Comparison of ENCODE assay signal across 25 cellular contexts in genomic region chr11:129888451-129888850, GRCh38. TPM values are rescaled to one million over a fixed set of nuclear protein-coding genes. Genes with fewer than 3 reads are reported as not detected.
DNase-seq lines count a peak whose midpoint lies in the region; ATAC-seq and TF ChIP-seq lines count a peak whose summit lies in the region.
"Had no signal": no experiment of that assay in that cellular context is flagged by ENCODE, and none has a peak within 500 bp of the region (broad histone marks: within the 10 kb centered on the region; RNA-seq: fewer than 3 reads in every experiment).

No MANE protein-coding gene starts in this region.

- H3K4me2 ChIP-seq in SK-N-SH: no peak overlapping the region
- H3K4me2 ChIP-seq: GM23338, smooth muscle cell had no signal

- H3F3A ChIP-seq in SK-N-SH (replicated peaks; ENCODE audit: insufficient read depth): no peaks in the 10 kb centered on the region

- peak; percentile 42 to 53 for ATAC-seq in CD4-positive, CD25-positive, alpha-beta regulatory T cell (ENCODE audit: low read depth in 2 of 2)
- ATAC-seq in T-helper 17 cell: peak; percentile 83
- no peak for ATAC-seq in HG02884 (IDR thresholded peaks at IDR 0.05; ENCODE audit: unreplicated experiment)
- ATAC-seq: GM23338, Right ventricle myocardium inferior had no signal

- TF ChIP-seq CTCF in SK-N-SH (IDR thresholded peaks at IDR 0.05): no peak

- peak; percentile 61 for DNase-seq in activated CD4-positive, alpha-beta T cell treated with anti-CD3 and anti-CD28 coated beads, Interleukin-2, amount 10 ng/mL, durations not matched to agents 7 days and 5 days
- DNase-seq in activated CD4-positive, alpha-beta T cell treated with anti-CD3 and anti-CD28 coated beads for 1 hour: no peak
- DNase-seq in CD4-positive, CD25-positive, alpha-beta regulatory T cell: peak in 1 of 3 donors; percentile 50
- DNase-seq in T-helper 17 cell (no peak), OCI-M2 (lab: John Stamatoyannopoulos, UW; ENCODE audit: unreplicated experiment) (no peak), SK-N-SH (no peak)
- peak; percentile 33 for DNase-seq in central memory CD4-positive, alpha-beta T cell
- DNase-seq: cerebellar nuclear complex; EL; erythroblast; foreskin fibroblast; naive B cell; NCI-H1048; NCI-H1930; NCI-H2227 treated with DMSO at 0.1 percent for 48 hours; NCI-H774; retina; stimulated activated CD4-positive, alpha-beta T cell treated with anti-CD3 and anti-CD28 coated beads, Interleukin-2, amount 100 ng/mL, for 48 hours; SW 1271 had no signal

- no peak overlapping the region for H2AFZ ChIP-seq in SK-N-SH (ENCODE audit: low read depth)
- H2AFZ ChIP-seq: GM23338 had no signal

- no peak for TF ChIP-seq EP300 in SK-N-SH (IDR thresholded peaks at IDR 0.05; ENCODE audit: borderline replicate concordance in 1 of 2, low read depth in 1 of 2, low read length in 1 of 2)

- H3K4me3 ChIP-seq in CD4-positive, CD25-positive, alpha-beta regulatory T cell (ENCODE audit: low read depth, low read length): no peak overlapping the region
- no peak overlapping the region for H3K4me3 ChIP-seq in SK-N-SH (ENCODE audit: low read depth in 2 of 2, low read length in 1 of 2)
- H3K4me3 ChIP-seq: GM23338, smooth muscle cell had no signal

- H3K27me3 ChIP-seq in CD4-positive, CD25-positive, alpha-beta regulatory T cell (ENCODE audit: control insufficient read depth, insufficient read depth, low read length): no peaks in the 10 kb centered on the region
- no peaks in the 10 kb centered on the region for H3K27me3 ChIP-seq in SK-N-SH (ENCODE audit: insufficient read depth)

- no peaks in the 10 kb centered on the region for H3K27me3 Mint-ChIP-seq in activated CD4-positive, alpha-beta T cell treated with anti-CD3 and anti-CD28 coated beads, Interleukin-2, amount 10 ng/mL, durations not matched to agents 7 days and 5 days
- H3K27me3 Mint-ChIP-seq in CD4-positive, CD25-positive, alpha-beta regulatory T cell: no peaks in the 10 kb centered on the region
- H3K27me3 Mint-ChIP-seq in T-helper 17 cell: no peaks in the 10 kb centered on the region
- H3K27me3 Mint-ChIP-seq: B cell, naive B cell, type B pancreatic cell had no signal

- H3K9me3 Mint-ChIP-seq in activated CD4-positive, alpha-beta T cell treated with anti-CD3 and anti-CD28 coated beads, Interleukin-2, amount 10 ng/mL, durations not matched to agents 7 days and 5 days: no peaks in the 10 kb centered on the region
- H3K9me3 Mint-ChIP-seq in CD4-positive, CD25-positive, alpha-beta regulatory T cell: no peaks in the 10 kb centered on the region
- H3K9me3 Mint-ChIP-seq: GM23338, naive B cell, type B pancreatic cell had no signal

- H3K79me2 ChIP-seq in SK-N-SH (ENCODE audit: insufficient read depth): peaks cover under 1% of the 10 kb centered on the region

- peaks cover 11% of the 10 kb centered on the region for H3K4me1 ChIP-seq in CD4-positive, CD25-positive, alpha-beta regulatory T cell (ENCODE audit: control insufficient read depth, insufficient read depth, low read length, poor library complexity, severe bottlenecking)
- H3K4me1 ChIP-seq in SK-N-SH (ENCODE audit: control insufficient read depth in 1 of 2, insufficient read depth in 2 of 2, low read depth in 1 of 2, low read length in 1 of 2): no peaks in the 10 kb centered on the region

- H3K9me2 ChIP-seq in SK-N-SH: no peaks in the 10 kb centered on the region

- peaks cover 75% of the 10 kb centered on the region for H3K36me3 Mint-ChIP-seq in activated CD4-positive, alpha-beta T cell treated with anti-CD3 and anti-CD28 coated beads, Interleukin-2, amount 10 ng/mL, durations not matched to agents 7 days and 5 days (ENCODE audit: low read depth)
- peaks cover 58% of the 10 kb centered on the region for H3K36me3 Mint-ChIP-seq in CD4-positive, CD25-positive, alpha-beta regulatory T cell
- H3K36me3 Mint-ChIP-seq in T-helper 17 cell (ENCODE audit: low read depth): peaks cover 14% of the 10 kb centered on the region

- H3K4me1 Mint-ChIP-seq in activated CD4-positive, alpha-beta T cell treated with anti-CD3 and anti-CD28 coated beads, Interleukin-2, amount 10 ng/mL, durations not matched to agents 7 days and 5 days: peaks cover 46% of the 10 kb centered on the region
- H3K4me1 Mint-ChIP-seq in CD4-positive, CD25-positive, alpha-beta regulatory T cell: peaks cover 17 to 43% (median 28%) of the 10 kb centered on the region in 4 donors
- H3K4me1 Mint-ChIP-seq in T-helper 17 cell: peaks cover 31% of the 10 kb centered on the region
- H3K4me1 Mint-ChIP-seq: GM23338 had no signal

- no peak overlapping the region for H3K4me3 Mint-ChIP-seq in activated CD4-positive, alpha-beta T cell treated with anti-CD3 and anti-CD28 coated beads, Interleukin-2, amount 10 ng/mL, durations not matched to agents 7 days and 5 days
- H3K4me3 Mint-ChIP-seq in CD4-positive, CD25-positive, alpha-beta regulatory T cell: no peak overlapping the region
- peak overlapping the region; percentile 56 for H3K4me3 Mint-ChIP-seq in T-helper 17 cell
- H3K4me3 Mint-ChIP-seq: B cell, GM23338, naive B cell, type B pancreatic cell had no signal

- H3K36me3 ChIP-seq in CD4-positive, CD25-positive, alpha-beta regulatory T cell (ENCODE audit: control insufficient read depth, insufficient read depth, low read length): peaks cover 88% of the 10 kb centered on the region
- peaks cover 51 to 77% of the 10 kb centered on the region in 2 experiments for H3K36me3 ChIP-seq in SK-N-SH (replicated peaks in 1 of 2; ENCODE audit: control insufficient read depth in 1 of 2, insufficient read depth in 2 of 2, low read length in 1 of 2)

- H3K9ac ChIP-seq in SK-N-SH: no peak overlapping the region

- TF ChIP-seq RAD21 in SK-N-SH (IDR thresholded peaks at IDR 0.05; ENCODE audit: low read length): no peak

- 90% methylated on average over 5 of the region's 5 CpGs for WGBS in SK-N-SH (ENCODE audit: low lambda C conversion rate)

- no peak overlapping the region for H3K27ac ChIP-seq in CD4-positive, CD25-positive, alpha-beta regulatory T cell (ENCODE audit: insufficient read depth, low read length, poor library complexity, severe bottlenecking)
- H3K27ac ChIP-seq in SK-N-SH (ENCODE audit: low read depth in 2 of 2, low read length in 1 of 2): no peak overlapping the region

- H4K20me1 ChIP-seq in SK-N-SH (ENCODE audit: insufficient read depth): no peaks in the 10 kb centered on the region

- CTCF ChIA-PET in activated CD4-positive, alpha-beta T cell treated with anti-CD3 and anti-CD28 coated beads, Interleukin-2, amount 10 ng/mL, durations not matched to agents 7 days and 5 days (lab: Charles Lee): interaction anchor here (0.6 to 1.5 kb wide), 4 partner anchors 11 to 244 kb away, joined by 3 read pairs; no protein-coding TSS in a partner anchor
- CTCF ChIA-PET in SK-N-SH (lab: Yijun Ruan, JAX): interaction anchor here (1.1 to 1.2 kb wide), 2 partner anchors 104 to 311 kb away, joined by 3 read pairs; no protein-coding TSS in a partner anchor

- POLR2A ChIA-PET in activated CD4-positive, alpha-beta T cell treated with anti-CD3 and anti-CD28 coated beads, Interleukin-2, amount 10 ng/mL, durations not matched to agents 7 days and 5 days (lab: Charles Lee): no interaction called here
- POLR2A ChIA-PET in SK-N-SH (lab: Yijun Ruan, JAX): no interaction called here

- H3K9me3 ChIP-seq in CD4-positive, CD25-positive, alpha-beta regulatory T cell (ENCODE audit: control insufficient read depth in 2 of 2, low read length in 2 of 2): no peaks in the 10 kb centered on the region
- H3K9me3 ChIP-seq in T-helper 17 cell (ENCODE audit: control insufficient read depth, low read length, poor library complexity, severe bottlenecking): no peaks in the 10 kb centered on the region
- no peaks in the 10 kb centered on the region for H3K9me3 ChIP-seq in SK-N-SH

- H3K27ac Mint-ChIP-seq in activated CD4-positive, alpha-beta T cell treated with anti-CD3 and anti-CD28 coated beads, Interleukin-2, amount 10 ng/mL, durations not matched to agents 7 days and 5 days: peak overlapping the region; percentile 82
- H3K27ac Mint-ChIP-seq in CD4-positive, CD25-positive, alpha-beta regulatory T cell: no peak overlapping the region
- peak overlapping the region; percentile 80 for H3K27ac Mint-ChIP-seq in T-helper 17 cell
- H3K27ac Mint-ChIP-seq: B cell, GM23338, naive B cell, type B pancreatic cell had no signal

TF ChIP-seq in SK-N-SH, 30 proteins besides CTCF, POLR2A, EP300 and RAD21 (continues in another document):
- TF ChIP-seq REST (IDR thresholded peaks at IDR 0.05; ENCODE audit: low read depth, low read length) (no peak), TCF12 (IDR thresholded peaks at IDR 0.05) (no peak), GATA2 (CRISPR knock-in tag; IDR thresholded peaks at IDR 0.05) (no peak), TEAD4 (IDR thresholded peaks at IDR 0.05; ENCODE audit: borderline replicate concordance, insufficient read depth) (no peak), RCOR1 (IDR thresholded peaks at IDR 0.05; ENCODE audit: low read length) (no peak)

RNA-seq across cellular contexts. Expression of gene NFRKB, which starts 6.9 kb away (rescaled TPM):
- total RNA-seq in activated CD4-positive, alpha-beta T cell treated with anti-CD3 and anti-CD28 coated beads, Interleukin-2, amount 10 ng/mL, durations not matched to agents 7 days and 5 days: 10 to 100 TPM; 37.4 to 43.2 TPM
- total RNA-seq in CD4-positive, CD25-positive, alpha-beta regulatory T cell: 41.0 TPM
- polyA plus RNA-seq in CD4-positive, CD25-positive, alpha-beta regulatory T cell: 10 to 100 TPM; 12.8 to 21.0 (median 19.2) TPM
- 10 to 100 TPM; 53.6 to 61.1 TPM for total RNA-seq in T-helper 17 cell
- 13.5 and 14.6 TPM in 2 replicates for polyA plus RNA-seq in SK-N-SH (2012; rRNA removed)
- 8.4 and 11.8 TPM in 2 replicates for polyA plus RNA-seq in SK-N-SH (2012; cell fraction: cytosol; rRNA removed)
- 38.6 and 43.5 TPM in 2 replicates for polyA plus RNA-seq in SK-N-SH (2012; cell fraction: nucleus; rRNA removed)

Comparison
In these comparisons a context has a peak if more than half of its experiments do, and no peak if none do; other contexts are left out.
1. DNase-seq: peak in activated CD4-positive, alpha-beta T cell treated with anti-CD3 and anti-CD28 coated beads, Interleukin-2, amount 10 ng/mL, durations not matched to agents 7 days and 5 days (single experiment) and central memory CD4-positive, alpha-beta T cell (single experiment); none in activated CD4-positive, alpha-beta T cell treated with anti-CD3 and anti-CD28 coated beads for 1 hour (single experiment), T-helper 17 cell (0 of 3), OCI-M2 (single experiment) and SK-N-SH (single experiment).
2. H3K27ac Mint-ChIP-seq: peak in activated CD4-positive, alpha-beta T cell treated with anti-CD3 and anti-CD28 coated beads, Interleukin-2, amount 10 ng/mL, durations not matched to agents 7 days and 5 days (single experiment) and T-helper 17 cell (single experiment); none in CD4-positive, CD25-positive, alpha-beta regulatory T cell (0 of 3).